In the genomic region with DNA sequence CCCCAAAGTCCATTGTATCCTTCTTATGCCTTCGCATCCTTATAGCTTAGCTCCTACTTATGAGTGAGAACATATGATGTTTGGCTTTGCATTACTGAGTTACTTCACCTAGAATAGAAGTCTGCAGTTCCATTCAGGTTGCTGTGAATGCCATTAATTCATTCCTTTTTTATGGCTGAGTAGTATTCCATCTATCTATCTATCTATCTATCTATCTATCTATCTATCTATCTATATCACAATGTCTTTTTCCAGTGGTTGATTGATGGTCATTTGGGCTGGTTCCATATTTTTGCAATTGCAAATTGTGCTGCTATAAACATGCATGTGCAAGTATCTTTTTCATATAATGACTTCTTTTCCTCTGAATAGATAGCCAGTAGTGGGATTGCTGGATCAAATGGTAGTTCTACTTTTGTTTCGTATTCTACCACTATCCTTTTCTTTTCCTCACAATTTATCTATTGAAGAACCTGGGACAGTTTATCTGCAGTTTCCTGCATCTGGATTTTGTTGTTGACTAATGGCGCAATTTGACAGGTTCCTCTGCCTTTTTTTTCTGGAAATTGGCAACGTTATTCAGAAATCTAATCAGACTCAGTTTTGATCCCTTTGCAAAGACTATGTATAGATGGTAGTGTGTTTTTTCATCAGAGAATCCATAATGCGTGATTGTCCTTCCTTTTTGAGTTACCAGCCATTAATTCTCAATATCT, we compare ENCODE assay signal across 6 cellular contexts.
"Had no signal": no experiment of that assay in that cellular context is flagged by ENCODE, and none has a peak within 500 bp of the region (broad histone marks: within the 10 kb centered on the region; RNA-seq: fewer than 3 reads in every experiment).

No MANE protein-coding gene starts in this region.

- H3K4me2 ChIP-seq: GM23338 had no signal

- ATAC-seq: GM23338 had no signal

- DNase-seq: H7, HCEC 1CT, KG1 had no signal

- H3K4me3 ChIP-seq: GM23338 had no signal

- H2AFZ ChIP-seq: GM23338 had no signal

- FAIRE-seq: H1, HTR-8/SVneo had no signal
